In genomic region chr7:17932770-17933169, GRCh38 we compare ENCODE assay signal across 26 cellular contexts.
"Had no signal": no experiment of that assay in that cellular context is flagged by ENCODE, and none has a peak within 500 bp of the region (broad histone marks: within the 10 kb centered on the region; RNA-seq: fewer than 3 reads in every experiment).

No MANE protein-coding gene starts in this region.

- H3K4me3 Mint-ChIP-seq: activated CD4-positive, alpha-beta T cell treated with anti-CD3 and anti-CD28 coated beads for 36 hours; activated naive CD8-positive, alpha-beta T cell treated with anti-CD3 and anti-CD28 coated beads for 36 hours; activated T-cell treated with anti-CD3 and anti-CD28 coated beads, Interleukin-2, amount 50 U/mL, for 4 hours; immature natural killer cell; stimulated activated effector memory CD8-positive, alpha-beta T cell treated with anti-CD3 and anti-CD28 coated beads, Interleukin-12 subunit alpha, Interleukin-12 subunit beta, amount 100 ng/mL, for 72 hours had no signal

- H3K27ac ChIP-seq: breast epithelium, colonic mucosa, dorsolateral prefrontal cortex, hepatocyte, skin epidermis, transverse colon, vagina had no signal

- H3K9me3 Mint-ChIP-seq: activated naive CD8-positive, alpha-beta T cell treated with anti-CD3 and anti-CD28 coated beads for 36 hours; activated T-cell treated with anti-CD3 and anti-CD28 coated beads, Interleukin-2, amount 50 U/mL, for 4 hours; activated T-helper 2 cell treated with anti-CD3 and anti-CD28 coated beads, Interferon-gamma antibody, Interleukin-2, Interleukin-4, amounts not matched to agents 10 μg/mL and 5 μg/mL and 100 μg/mL, durations not matched to agents 14 hours and 24 hours and 36 hours; effector memory CD8-positive, alpha-beta T cell; immature natural killer cell; stimulated activated effector memory CD8-positive, alpha-beta T cell treated with anti-CD3 and anti-CD28 coated beads, Interleukin-12 subunit alpha, Interleukin-12 subunit beta, amount 100 ng/mL, for 72 hours had no signal

- DNase-seq: activated CD4-positive, alpha-beta T cell treated with anti-CD3 and anti-CD28 coated beads for 36 hours; activated CD4-positive, alpha-beta T cell treated with anti-CD3 and anti-CD28 coated beads, Interleukin-2, amount 50 U/mL, for 4 hours; activated CD8-positive, alpha-beta memory T cell treated with anti-CD3 and anti-CD28 coated beads, Interleukin-2, amount 50 U/mL, for 48 hours; activated naive CD4-positive, alpha-beta T cell; activated naive CD8-positive, alpha-beta T cell treated with anti-CD3 and anti-CD28 coated beads for 36 hours; activated T-cell treated with anti-CD3 and anti-CD28 coated beads, Interleukin-2, amount 50 U/mL, for 4 hours; amniotic stem cell; colonic mucosa; dorsolateral prefrontal cortex; effector memory CD8-positive, alpha-beta T cell; foreskin melanocyte; immature natural killer cell; naive thymus-derived CD4-positive, alpha-beta T cell; stimulated activated CD4-positive, alpha-beta T cell treated with anti-CD3 and anti-CD28 coated beads, Interleukin-2, amount 100 ng/mL, for 24 hours; T-helper 1 cell; transverse colon had no signal

- H3K4me1 ChIP-seq: breast epithelium, colonic mucosa had no signal

- H3K27me3 ChIP-seq: breast epithelium, colonic mucosa, dorsolateral prefrontal cortex, hepatocyte, transverse colon, vagina had no signal

- FAIRE-seq: endothelial cell of umbilical vein, TTC549 had no signal

- ATAC-seq: activated CD4-positive, alpha-beta T cell treated with anti-CD3 and anti-CD28 coated beads for 36 hours; activated T-cell treated with anti-CD3 and anti-CD28 coated beads, Interleukin-2, amount 50 U/mL, for 4 hours; effector memory CD8-positive, alpha-beta T cell; esophagus mucosa; naive thymus-derived CD4-positive, alpha-beta T cell; stimulated activated effector memory CD8-positive, alpha-beta T cell treated with anti-CD3 and anti-CD28 coated beads, Interleukin-12 subunit alpha, Interleukin-12 subunit beta, amount 100 ng/mL, for 72 hours had no signal

- H3K36me3 Mint-ChIP-seq: immature natural killer cell had no signal

- H3K36me3 ChIP-seq: breast epithelium, colonic mucosa, transverse colon, vagina had no signal

- H3K27ac Mint-ChIP-seq: activated CD4-positive, alpha-beta T cell treated with anti-CD3 and anti-CD28 coated beads for 36 hours; activated naive CD8-positive, alpha-beta T cell treated with anti-CD3 and anti-CD28 coated beads for 36 hours; activated T-helper 2 cell treated with anti-CD3 and anti-CD28 coated beads, Interferon-gamma antibody, Interleukin-2, Interleukin-4, amounts not matched to agents 10 μg/mL and 5 μg/mL and 100 μg/mL, durations not matched to agents 14 hours and 24 hours and 36 hours; effector memory CD8-positive, alpha-beta T cell; naive thymus-derived CD4-positive, alpha-beta T cell; progenitor cell of endocrine pancreas; stimulated activated effector memory CD8-positive, alpha-beta T cell treated with anti-CD3 and anti-CD28 coated beads, Interleukin-12 subunit alpha, Interleukin-12 subunit beta, amount 100 ng/mL, for 72 hours had no signal

- H3K9me3 ChIP-seq: breast epithelium, colonic mucosa, transverse colon, vagina had no signal

- H3K4me3 ChIP-seq: breast epithelium, colonic mucosa, dorsolateral prefrontal cortex, hepatocyte, skin epidermis, transverse colon, vagina had no signal

- H3K27me3 Mint-ChIP-seq: activated CD4-positive, alpha-beta T cell treated with anti-CD3 and anti-CD28 coated beads for 36 hours; activated naive CD8-positive, alpha-beta T cell treated with anti-CD3 and anti-CD28 coated beads for 36 hours; effector memory CD8-positive, alpha-beta T cell; naive thymus-derived CD4-positive, alpha-beta T cell; progenitor cell of endocrine pancreas had no signal
